ENCODE assay signal across 10 cellular contexts in genomic region chr20:44532981-44533331, GRCh38. TPM values are rescaled to one million over a fixed set of nuclear protein-coding genes. Genes with fewer than 3 reads are reported as not detected.
DNase-seq lines count a peak whose midpoint lies in the region; ATAC-seq and TF ChIP-seq lines count a peak whose summit lies in the region.
"Had no signal": no experiment of that assay in that cellular context is flagged by ENCODE, and none has a peak within 500 bp of the region (broad histone marks: within the 10 kb centered on the region; RNA-seq: fewer than 3 reads in every experiment).

No MANE protein-coding gene starts in this region.

- DNase-seq in activated CD4-positive, alpha-beta T cell treated with anti-CD3 and anti-CD28 coated beads, Interleukin-2, amount 10 ng/mL, durations not matched to agents 24 days and 14 days, result peak; percentile 73
- no peak for DNase-seq in activated CD4-positive, alpha-beta T cell treated with anti-CD3 and anti-CD28 coated beads for 4 hours
- DNase-seq in T-helper 17 cell (no peak), fibroblast of pulmonary artery (ENCODE audit: low read depth) (peak; percentile 30), type B pancreatic cell (ENCODE audit: extremely low spot score, unreplicated experiment) (no peak), NCI-H69 (lab: John Stamatoyannopoulos, UW) (no peak), C1 segment of cervical spinal cord (lab: John Stamatoyannopoulos, UW) (no peak)
- DNase-seq: NCI-H1436 treated with DMSO at 0.1 percent for 48 hours had no signal

- H3K27ac ChIP-seq in skeletal muscle tissue (ENCODE audit: low read depth, low read length), result no peak overlapping the region

- H3K4me3 Mint-ChIP-seq in activated CD4-positive, alpha-beta T cell treated with anti-CD3 and anti-CD28 coated beads, Interleukin-2, amount 10 ng/mL, durations not matched to agents 24 days and 14 days, result no peak overlapping the region
- no peak overlapping the region for H3K4me3 Mint-ChIP-seq in T-helper 17 cell
- no peak overlapping the region for H3K4me3 Mint-ChIP-seq in type B pancreatic cell
- H3K4me3 Mint-ChIP-seq: neural crest cell had no signal

- H3K36me3 ChIP-seq in skeletal muscle tissue (ENCODE audit: control insufficient read depth in 3 of 3, insufficient read depth in 3 of 3, low read length in 3 of 3), result no peaks in the 10 kb centered on the region

- peaks cover 5 to 15% (median 14%) of the 10 kb centered on the region in 3 donors for H3K4me1 ChIP-seq in skeletal muscle tissue (ENCODE audit: control insufficient read depth in 3 of 3, insufficient read depth in 3 of 3, low read length in 3 of 3)

- H3K27me3 ChIP-seq in skeletal muscle tissue (ENCODE audit: control insufficient read depth in 3 of 3, insufficient read depth in 3 of 3, low read length in 3 of 3), result no peaks in the 10 kb centered on the region

- H3K36me3 Mint-ChIP-seq in activated CD4-positive, alpha-beta T cell treated with anti-CD3 and anti-CD28 coated beads, Interleukin-2, amount 10 ng/mL, durations not matched to agents 24 days and 14 days (ENCODE audit: low read depth), result no peaks in the 10 kb centered on the region
- H3K36me3 Mint-ChIP-seq in T-helper 17 cell (ENCODE audit: low read depth) (no peaks in the 10 kb centered on the region), type B pancreatic cell (no peaks in the 10 kb centered on the region)

- no peak for TF ChIP-seq CTCF in fibroblast of pulmonary artery (IDR thresholded peaks at IDR 0.05; ENCODE audit: low read length, missing control alignments)
- no peak for TF ChIP-seq CTCF in type B pancreatic cell (conservative IDR thresholded peaks at IDR 0.05)

- H3K4me3 ChIP-seq in fibroblast of pulmonary artery (replicated peaks; ENCODE audit: low read depth, low read length), result peak overlapping the region; percentile 77
- H3K4me3 ChIP-seq in skeletal muscle tissue (ENCODE audit: low read length in 3 of 3), result peak overlapping the region in 2 of 3 donors; percentile 80 to 83

- H3K27ac Mint-ChIP-seq in activated CD4-positive, alpha-beta T cell treated with anti-CD3 and anti-CD28 coated beads, Interleukin-2, amount 10 ng/mL, durations not matched to agents 24 days and 14 days, result no peak overlapping the region
- no peak overlapping the region for H3K27ac Mint-ChIP-seq in T-helper 17 cell
- H3K27ac Mint-ChIP-seq in type B pancreatic cell, result no peak overlapping the region

- H3K9me3 Mint-ChIP-seq in activated CD4-positive, alpha-beta T cell treated with anti-CD3 and anti-CD28 coated beads, Interleukin-2, amount 10 ng/mL, durations not matched to agents 24 days and 14 days, result no peaks in the 10 kb centered on the region
- no peaks in the 10 kb centered on the region for H3K9me3 Mint-ChIP-seq in type B pancreatic cell
- H3K9me3 Mint-ChIP-seq: neural crest cell had no signal

- ATAC-seq in T-helper 17 cell, result peak; percentile 32

- H3K9ac ChIP-seq in skeletal muscle tissue (ENCODE audit: low read depth in 1 of 3, low read length in 3 of 3), result peak overlapping the region in 1 of 3 donors; percentile 79

- no peaks in the 10 kb centered on the region for H3K9me3 ChIP-seq in T-helper 17 cell (ENCODE audit: control insufficient read depth, low read length, poor library complexity, severe bottlenecking)
- H3K9me3 ChIP-seq in skeletal muscle tissue (ENCODE audit: control insufficient read depth in 3 of 3, low read length in 3 of 3), result no peaks in the 10 kb centered on the region

- H3K27me3 Mint-ChIP-seq in activated CD4-positive, alpha-beta T cell treated with anti-CD3 and anti-CD28 coated beads, Interleukin-2, amount 10 ng/mL, durations not matched to agents 24 days and 14 days, result peaks cover 7% of the 10 kb centered on the region
- H3K27me3 Mint-ChIP-seq in T-helper 17 cell, result no peaks in the 10 kb centered on the region
- H3K27me3 Mint-ChIP-seq in type B pancreatic cell, result no peaks in the 10 kb centered on the region

- H3K4me1 Mint-ChIP-seq in activated CD4-positive, alpha-beta T cell treated with anti-CD3 and anti-CD28 coated beads, Interleukin-2, amount 10 ng/mL, durations not matched to agents 24 days and 14 days, result peaks cover 5% of the 10 kb centered on the region
- H3K4me1 Mint-ChIP-seq in T-helper 17 cell, result peaks cover 4% of the 10 kb centered on the region
- H3K4me1 Mint-ChIP-seq in type B pancreatic cell (ENCODE audit: unreplicated experiment), result no peaks in the 10 kb centered on the region

- intact Hi-C loops in activated CD4-positive, alpha-beta T cell treated with anti-CD3 and anti-CD28 coated beads, Interleukin-2, amount 10 ng/mL, durations not matched to agents 24 days and 14 days (cut with micrococcal nuclease), result no loop called here

RNA-seq across cellular contexts. Expression of gene SERINC3, which starts 11.1 kb away (rescaled TPM):
- 47.1 and 49.6 TPM in 2 replicates for total RNA-seq in activated CD4-positive, alpha-beta T cell treated with anti-CD3 and anti-CD28 coated beads, Interleukin-2, amount 10 ng/mL, durations not matched to agents 24 days and 14 days
- total RNA-seq in T-helper 17 cell (10 to 100 TPM; 62.8 to 76.2 TPM), skeletal muscle tissue (44.9 TPM), type B pancreatic cell (ENCODE audit: low replicate concordance) (47.1 and 65.6 TPM in 2 replicates)

RNA-seq across cellular contexts. Expression of gene PKIG, which starts 49.4 kb away (rescaled TPM):
- 1.2 and 1.7 TPM in 2 replicates for total RNA-seq in activated CD4-positive, alpha-beta T cell treated with anti-CD3 and anti-CD28 coated beads, Interleukin-2, amount 10 ng/mL, durations not matched to agents 24 days and 14 days
- total RNA-seq in T-helper 17 cell, result 1 to 10 TPM; 2.2 to 4.5 TPM
- total RNA-seq in skeletal muscle tissue, result 37.1 TPM
- 13.9 and 24.3 TPM in 2 replicates for total RNA-seq in type B pancreatic cell (ENCODE audit: low replicate concordance)

RNA-seq across cellular contexts. Expression of gene TTPAL, which starts 57.3 kb away (rescaled TPM):
- 22.6 and 23.2 TPM in 2 replicates for total RNA-seq in activated CD4-positive, alpha-beta T cell treated with anti-CD3 and anti-CD28 coated beads, Interleukin-2, amount 10 ng/mL, durations not matched to agents 24 days and 14 days
- 10 to 100 TPM; 11.1 to 11.7 TPM for total RNA-seq in T-helper 17 cell
- total RNA-seq in skeletal muscle tissue, result 3.1 TPM
- total RNA-seq in type B pancreatic cell (ENCODE audit: low replicate concordance), result 20.8 and 21.5 TPM in 2 replicates

Comparison
In these comparisons a context has a peak if more than half of its experiments do, and no peak if none do; other contexts are left out.
1. DNase-seq: peak in activated CD4-positive, alpha-beta T cell treated with anti-CD3 and anti-CD28 coated beads, Interleukin-2, amount 10 ng/mL, durations not matched to agents 24 days and 14 days (single experiment) and fibroblast of pulmonary artery (single experiment); none in activated CD4-positive, alpha-beta T cell treated with anti-CD3 and anti-CD28 coated beads for 4 hours (0 of 2), T-helper 17 cell (0 of 3), type B pancreatic cell (single experiment), NCI-H69 (single experiment) and C1 segment of cervical spinal cord (0 of 14).